In the genomic region with DNA sequence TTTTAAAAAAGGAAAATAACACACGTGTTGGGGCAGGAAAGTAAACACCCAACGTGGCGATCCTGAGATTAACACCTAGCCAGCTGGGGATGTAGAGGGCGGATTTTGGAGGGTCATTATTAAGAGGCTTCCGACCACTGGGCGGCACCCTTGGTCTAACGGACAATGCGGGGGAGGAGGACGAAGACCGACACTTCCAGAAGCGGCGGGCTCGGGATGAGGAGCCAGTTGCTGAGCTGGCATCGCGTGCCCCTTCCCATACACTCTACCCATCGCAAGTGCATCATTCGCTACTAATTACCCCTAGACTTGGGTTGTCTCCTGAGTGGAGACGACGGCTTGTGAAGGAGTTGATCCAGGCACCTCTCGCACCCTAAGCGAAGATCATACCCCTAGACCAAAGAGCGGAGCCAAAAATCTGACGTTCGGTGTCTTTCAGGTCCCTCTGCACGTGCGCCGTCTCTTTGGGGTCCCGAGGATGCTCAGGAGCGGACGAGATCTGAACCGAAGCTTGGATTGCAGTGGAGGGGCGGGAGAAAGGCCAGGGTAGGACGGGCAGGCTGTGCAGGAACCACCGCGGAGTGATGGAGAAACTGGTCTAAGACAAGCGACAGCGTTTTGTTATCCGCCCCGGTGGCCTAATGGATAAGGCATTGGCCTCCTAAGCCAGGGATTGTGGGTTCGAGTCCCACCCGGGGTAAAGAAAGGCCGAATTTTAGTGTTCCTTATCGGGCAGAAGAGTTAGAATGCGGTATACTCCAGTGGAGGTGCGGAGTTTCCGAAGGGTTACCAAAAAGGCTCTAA, we compare ENCODE assay signal across 8 cellular contexts.
DNase-seq lines count a peak whose midpoint lies in the region; ATAC-seq and TF ChIP-seq lines count a peak whose summit lies in the region.

No MANE protein-coding gene starts in this region.

- H3K4me3 ChIP-seq in HUES48 (ENCODE audit: low read depth, low read length) (peak overlapping the region; percentile 84), epithelial cell of esophagus (ENCODE audit: low read length) (peak overlapping the region; percentile 56)

- H3K9ac ChIP-seq in HUES48 (ENCODE audit: low read depth, low read length) = peak overlapping the region; percentile 38; the same call in 1 of the 2 replicates

- 0 out of 2 replicates have a peak, but pooled peaks cover 2% of the 10 kb centered on the region for H3K4me1 ChIP-seq in HUES48 (ENCODE audit: control insufficient read depth, insufficient read depth, low read length)

- H3K9me3 ChIP-seq in HUES48 (ENCODE audit: control insufficient read depth, insufficient read depth, low read length) = no peaks in the 10 kb centered on the region

- peak; percentile 41 for TF ChIP-seq CTCF in epithelial cell of esophagus (IDR thresholded peaks at IDR 0.05; ENCODE audit: insufficient read depth, low read depth, low read length, missing control alignments)

- H3K27me3 ChIP-seq in HUES48 (ENCODE audit: control insufficient read depth, insufficient read depth, low read length) = peaks cover 14% of the 10 kb centered on the region

- no peaks in the 10 kb centered on the region for H3K36me3 ChIP-seq in HUES48 (ENCODE audit: control insufficient read depth, insufficient read depth, low read length)

- peak overlapping the region; percentile 57 for H3K27ac ChIP-seq in HUES48 (ENCODE audit: low read depth, low read length)

- DNase-seq in COLO829 (ENCODE audit: low spot score) (peak; percentile 83), NOMO-1 treated with DMSO at 0.1 percent for 48 hours (lab: John Stamatoyannopoulos, UW; ENCODE audit: unreplicated experiment) (peak; percentile 76), epithelial cell of esophagus (ENCODE audit: low read depth) (peak; percentile 90), middle frontal gyrus (ENCODE audit: extremely low spot score, low spot score) (peak; percentile 69)
- peak; percentile 80 for DNase-seq in activated CD8-positive, alpha-beta memory T cell treated with anti-CD3 and anti-CD28 coated beads, Interleukin-2, amount 50 U/mL, for 4 hours
- DNase-seq in stimulated activated CD8-positive, alpha-beta memory T cell treated with anti-CD3 and anti-CD28 coated beads, Interleukin-2, amount 100 ng/mL, for 1 hour (ENCODE audit: low read depth in 2 of 2) = peak; percentile 53 to 59

- no peak for ATAC-seq in GM19324 (IDR thresholded peaks at IDR 0.05; ENCODE audit: low FRiP score, unreplicated experiment)
